In genomic region chr17:3636154-3636907, GRCh38 we compare ENCODE assay signal across 8 cellular contexts. TPM values are rescaled to one million over a fixed set of nuclear protein-coding genes. Genes with fewer than 3 reads are reported as not detected.
DNase-seq lines count a peak whose midpoint lies in the region; ATAC-seq and TF ChIP-seq lines count a peak whose summit lies in the region.

Gene CTNS, plus strand, starts transcription at chr17:3636760. Its CDS starts 3,447 bp downstream, at chr17:3640207.
Gene SHPK, minus strand, starts transcription at chr17:3636250. Its CDS starts 31 bp downstream, at chr17:3636219.

- ATAC-seq in GM21529 (IDR thresholded peaks at IDR 0.05; ENCODE audit: unreplicated experiment): peak; percentile 93
- peak; percentile 96 for ATAC-seq in mucosa of descending colon

- DNase-seq in DMS 273 treated with DMSO at 0.1 percent for 48 hours (lab: John Stamatoyannopoulos, UW) (peak; percentile 82), OCI-M2 (lab: John Stamatoyannopoulos, UW; ENCODE audit: unreplicated experiment) (peak; percentile 55), activated T-cell treated with anti-CD3 and anti-CD28 coated beads for 4 hours (peak; percentile 92), epithelial cell of esophagus (ENCODE audit: low read depth) (peak; percentile 98), mucosa of descending colon (peak; percentile 97 to 98 (median 97))
- DNase-seq in stimulated activated CD8-positive, alpha-beta memory T cell treated with anti-CD3 and anti-CD28 coated beads, Interleukin-4, amount 100 ng/mL, for 24 hours (ENCODE audit: low read depth): peak; percentile 92

- H3K36me3 Mint-ChIP-seq in IgD-negative memory B cell: peaks cover 3% of the 10 kb centered on the region

- TF ChIP-seq CTCF in epithelial cell of esophagus (IDR thresholded peaks at IDR 0.05; ENCODE audit: insufficient read depth, low read depth, low read length, missing control alignments): no peak
- no peak for TF ChIP-seq CTCF in mucosa of descending colon (IDR thresholded peaks at IDR 0.05)

- peak within 1 kb of the TSS; percentile 78 for H3K4me3 ChIP-seq in epithelial cell of esophagus (ENCODE audit: low read length)
- H3K4me3 ChIP-seq in mucosa of descending colon: peak within 1 kb of the TSS; percentile 72

- no peaks in the 10 kb centered on the region for H3K36me3 ChIP-seq in mucosa of descending colon (ENCODE audit: low read depth)

- peaks cover 9% of the 10 kb centered on the region for H3K4me1 ChIP-seq in mucosa of descending colon (ENCODE audit: low read depth)

- intact Hi-C loops in mucosa of descending colon (cut with DNase I, micrococcal nuclease): no loop called here

- peak within 1 kb of the TSS; percentile 97 to 100 (median 99) for H3K27ac Mint-ChIP-seq in IgD-negative memory B cell

- no peaks in the 10 kb centered on the region for H3K9me3 ChIP-seq in mucosa of descending colon

- H3K9me3 Mint-ChIP-seq in IgD-negative memory B cell: no peaks in the 10 kb centered on the region

- H3K4me1 Mint-ChIP-seq in IgD-negative memory B cell: peaks cover 9 to 16% (median 13%) of the 10 kb centered on the region in 3 donors

- no peaks in the 10 kb centered on the region for H3K27me3 Mint-ChIP-seq in IgD-negative memory B cell

- H3K4me3 Mint-ChIP-seq in IgD-negative memory B cell: peak within 1 kb of the TSS; percentile 97 to 100 (median 98)

RNA-seq across cellular contexts. Expression of gene CTNS, which starts in this region (rescaled TPM):
- 13.0 TPM for polyA plus RNA-seq in IgD-negative memory B cell
- 10 to 100 TPM in 2 of 3 donors, 1 to 10 TPM in 1; 9.6 to 13.4 (median 13.1) TPM for total RNA-seq in mucosa of descending colon

RNA-seq across cellular contexts. Expression of gene SHPK, which starts in this region (rescaled TPM):
- polyA plus RNA-seq in IgD-negative memory B cell: 7.0 TPM
- total RNA-seq in mucosa of descending colon: 10 to 100 TPM; 13.9 to 27.8 (median 19.0) TPM

Comparison
In these comparisons a context has a peak if more than half of its experiments do, and no peak if none do; other contexts are left out.
1. Peak in every context shown above with its lines: DNase-seq, ATAC-seq and H3K4me3 ChIP-seq.